In the genomic region with DNA sequence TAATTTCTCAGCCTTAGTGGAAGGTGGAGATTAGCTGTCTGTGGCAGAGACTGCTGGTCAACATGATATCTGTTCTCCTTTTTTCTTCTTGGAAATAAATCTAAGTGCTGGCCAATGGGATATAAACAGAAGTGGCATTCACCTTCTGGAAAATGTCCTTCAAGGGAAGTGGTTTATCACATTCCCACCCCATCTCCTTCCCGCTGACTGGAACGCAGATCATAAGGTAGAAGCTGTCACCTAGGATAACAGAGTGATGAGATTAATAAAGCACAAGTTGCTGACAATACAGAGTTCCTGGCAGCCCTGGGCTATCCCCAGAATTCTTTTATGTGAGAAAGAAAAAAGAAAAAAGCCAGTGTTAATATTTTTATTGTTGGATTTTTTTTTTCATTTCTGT, we compare ENCODE assay signal across 1 cellular context.
TF ChIP-seq lines count a peak whose summit lies in the region.

No MANE protein-coding gene starts in this region.

TF ChIP-seq in GM23338, 12 proteins besides CTCF, POLR2A, EP300 and RAD21 (continued from another document):
- TF ChIP-seq, protein P1, sequence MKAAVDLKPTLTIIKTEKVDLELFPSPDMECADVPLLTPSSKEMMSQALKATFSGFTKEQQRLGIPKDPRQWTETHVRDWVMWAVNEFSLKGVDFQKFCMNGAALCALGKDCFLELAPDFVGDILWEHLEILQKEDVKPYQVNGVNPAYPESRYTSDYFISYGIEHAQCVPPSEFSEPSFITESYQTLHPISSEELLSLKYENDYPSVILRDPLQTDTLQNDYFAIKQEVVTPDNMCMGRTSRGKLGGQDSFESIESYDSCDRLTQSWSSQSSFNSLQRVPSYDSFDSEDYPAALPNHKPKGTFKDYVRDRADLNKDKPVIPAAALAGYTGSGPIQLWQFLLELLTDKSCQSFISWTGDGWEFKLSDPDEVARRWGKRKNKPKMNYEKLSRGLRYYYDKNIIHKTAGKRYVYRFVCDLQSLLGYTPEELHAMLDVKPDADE (IDR thresholded peaks at IDR 0.05), result no peak
- no peak for TF ChIP-seq NANOG (IDR thresholded peaks at IDR 0.05; ENCODE audit: borderline replicate concordance)
- no peak for TF ChIP-seq ZNF462 (CRISPR knock-in tag; IDR thresholded peaks at IDR 0.05)
- TF ChIP-seq CREB1 (CRISPR knock-in tag; IDR thresholded peaks at IDR 0.05; ENCODE audit: low read depth), result no peak
